ENCODE assay signal across 8 cellular contexts in genomic region chr19:11987405-11988231, GRCh38. TPM values are rescaled to one million over a fixed set of nuclear protein-coding genes. Genes with fewer than 3 reads are reported as not detected.
A peak's percentile ranks its signal among the peaks of the same experiment; 100 is the strongest.
DNase-seq lines count a peak whose midpoint lies in the region; ATAC-seq and TF ChIP-seq lines count a peak whose summit lies in the region.

No MANE protein-coding gene starts in this region.

- ATAC-seq in GM18867 (IDR thresholded peaks at IDR 0.05; ENCODE audit: unreplicated experiment), result peak; percentile 81
- peak; percentile 74 for ATAC-seq in HG03159 (IDR thresholded peaks at IDR 0.05; ENCODE audit: unreplicated experiment)
- peak; percentile 99 for ATAC-seq in left lung

- intact Hi-C loops in left lung (cut with DNase I), result loop anchor here in 1 of 2 donors (5.0 kb wide), 1 partner anchor 105 kb away; no protein-coding TSS in a partner anchor

- peaks cover 0 to 23% of the 10 kb centered on the region in 2 donors for H3K4me1 ChIP-seq in left lung

- TF ChIP-seq CTCF in coronary artery (IDR thresholded peaks at IDR 0.05), result no peak
- TF ChIP-seq CTCF in left lung (IDR thresholded peaks at IDR 0.05), result no peak

- DNase-seq in 8988T (peak; percentile 70), NCI-H510A treated with DMSO at 0.1 percent for 48 hours (lab: John Stamatoyannopoulos, UW) (peak; percentile 89), coronary artery (ENCODE audit: low spot score) (peak; percentile 96), left lung (peak; percentile 97 to 98)
- peak; percentile 91 to 94 for DNase-seq in activated CD4-positive, alpha-beta T cell treated with anti-CD3 and anti-CD28 coated beads for 4 hours
- DNase-seq in stimulated activated CD4-positive, alpha-beta T cell treated with anti-CD3 and anti-CD28 coated beads, Interleukin-2, amount 100 ng/mL, for 24 hours, result peak; percentile 96 to 97

- no peaks in the 10 kb centered on the region for H3K36me3 ChIP-seq in left lung

- H3K27ac ChIP-seq in coronary artery (peak overlapping the region; percentile 77 to 90), left lung (peak overlapping the region; percentile 91 to 93)

- no peaks in the 10 kb centered on the region for H3K27me3 ChIP-seq in left lung

- peaks cover 0 to 5% of the 10 kb centered on the region in 2 donors for H3K9me3 ChIP-seq in left lung

- peak overlapping the region; percentile 88 for H3K4me3 ChIP-seq in coronary artery
- H3K4me3 ChIP-seq in left lung, result peak overlapping the region; percentile 79 to 93

RNA-seq across cellular contexts. Expression of gene ZNF763, which starts 22.8 kb away (rescaled TPM):
- total RNA-seq in left lung, result 1 to 10 TPM; 4.9 to 5.7 TPM

RNA-seq across cellular contexts. Expression of gene ZNF433, which starts 47.9 kb away (rescaled TPM):
- 1 to 10 TPM; 4.4 to 6.2 TPM for total RNA-seq in left lung

Comparison
In these comparisons a context has a peak if more than half of its experiments do, and no peak if none do; other contexts are left out.
1. Peak in every context shown above with its lines: DNase-seq, ATAC-seq, H3K4me3 ChIP-seq and H3K27ac ChIP-seq.